2 cellular contexts compared by ENCODE assay signal in the genomic region with DNA sequence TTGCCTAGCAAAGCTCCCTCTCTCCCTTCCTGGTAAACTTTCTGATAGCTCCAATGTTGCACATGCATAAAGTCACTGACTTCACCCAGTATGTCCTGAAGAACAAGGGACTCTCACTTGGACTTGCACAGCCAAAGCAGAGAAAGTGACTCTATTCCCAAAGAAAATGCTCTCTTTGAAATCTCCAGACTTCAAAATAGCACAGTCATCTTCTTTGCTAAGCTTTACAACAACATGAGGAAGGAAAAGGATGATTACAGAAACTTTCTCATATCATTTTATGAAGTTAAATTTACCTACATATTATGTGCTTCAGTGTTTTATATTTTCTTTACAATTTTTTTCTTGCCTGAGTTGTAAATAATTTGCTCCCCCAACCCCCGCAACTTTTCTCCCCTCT.
A peak's percentile ranks its signal among the peaks of the same experiment; 100 is the strongest.
TF ChIP-seq lines count a peak whose summit lies in the region.

No MANE protein-coding gene starts in this region.

TF ChIP-seq in HepG2, 621 proteins besides CTCF, POLR2A, EP300 and RAD21 (continued from another document):
- TF ChIP-seq, protein P1, sequence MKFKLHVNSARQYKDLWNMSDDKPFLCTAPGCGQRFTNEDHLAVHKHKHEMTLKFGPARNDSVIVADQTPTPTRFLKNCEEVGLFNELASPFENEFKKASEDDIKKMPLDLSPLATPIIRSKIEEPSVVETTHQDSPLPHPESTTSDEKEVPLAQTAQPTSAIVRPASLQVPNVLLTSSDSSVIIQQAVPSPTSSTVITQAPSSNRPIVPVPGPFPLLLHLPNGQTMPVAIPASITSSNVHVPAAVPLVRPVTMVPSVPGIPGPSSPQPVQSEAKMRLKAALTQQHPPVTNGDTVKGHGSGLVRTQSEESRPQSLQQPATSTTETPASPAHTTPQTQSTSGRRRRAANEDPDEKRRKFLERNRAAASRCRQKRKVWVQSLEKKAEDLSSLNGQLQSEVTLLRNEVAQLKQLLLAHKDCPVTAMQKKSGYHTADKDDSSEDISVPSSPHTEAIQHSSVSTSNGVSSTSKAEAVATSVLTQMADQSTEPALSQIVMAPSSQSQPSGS (CRISPR knock-in tag; IDR thresholded peaks at IDR 0.05), result no peak
- TF ChIP-seq, protein P2, sequence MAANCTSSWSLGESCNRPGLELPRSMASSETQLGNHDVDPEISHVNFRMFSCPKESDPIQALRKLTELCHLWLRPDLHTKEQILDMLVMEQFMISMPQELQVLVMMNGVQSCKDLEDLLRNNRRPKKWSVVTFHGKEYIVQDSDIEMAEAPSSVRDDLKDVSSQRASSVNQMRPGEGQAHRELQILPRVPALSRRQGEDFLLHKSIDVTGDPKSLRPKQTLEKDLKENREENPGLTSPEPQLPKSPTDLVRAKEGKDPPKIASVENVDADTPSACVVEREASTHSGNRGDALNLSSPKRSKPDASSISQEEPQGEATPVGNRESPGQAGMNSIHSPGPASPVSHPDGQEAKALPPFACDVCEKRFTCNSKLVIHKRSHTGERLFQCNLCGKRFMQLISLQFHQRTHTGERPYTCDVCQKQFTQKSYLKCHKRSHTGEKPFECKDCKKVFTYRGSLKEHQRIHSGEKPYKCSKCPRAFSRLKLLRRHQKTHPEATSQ (CRISPR knock-in tag; IDR thresholded peaks at IDR 0.05; ENCODE audit: borderline replicate concordance), result no peak
- TF ChIP-seq ZNF713 (CRISPR knock-in tag; IDR thresholded peaks at IDR 0.05), result no peak
- TF ChIP-seq GFI1 (CRISPR knock-in tag; IDR thresholded peaks at IDR 0.05; ENCODE audit: borderline replicate concordance), result no peak
- no peak for TF ChIP-seq PRPF4 (IDR thresholded peaks at IDR 0.05; ENCODE audit: low read depth, low read length, poor library complexity, severe bottlenecking)
- TF ChIP-seq TARDBP (CRISPR knock-in tag; IDR thresholded peaks at IDR 0.05), result no peak

TF ChIP-seq in K562, 482 proteins besides CTCF, POLR2A, EP300 and RAD21 (continues in another document):
- TF ChIP-seq, protein P3, sequence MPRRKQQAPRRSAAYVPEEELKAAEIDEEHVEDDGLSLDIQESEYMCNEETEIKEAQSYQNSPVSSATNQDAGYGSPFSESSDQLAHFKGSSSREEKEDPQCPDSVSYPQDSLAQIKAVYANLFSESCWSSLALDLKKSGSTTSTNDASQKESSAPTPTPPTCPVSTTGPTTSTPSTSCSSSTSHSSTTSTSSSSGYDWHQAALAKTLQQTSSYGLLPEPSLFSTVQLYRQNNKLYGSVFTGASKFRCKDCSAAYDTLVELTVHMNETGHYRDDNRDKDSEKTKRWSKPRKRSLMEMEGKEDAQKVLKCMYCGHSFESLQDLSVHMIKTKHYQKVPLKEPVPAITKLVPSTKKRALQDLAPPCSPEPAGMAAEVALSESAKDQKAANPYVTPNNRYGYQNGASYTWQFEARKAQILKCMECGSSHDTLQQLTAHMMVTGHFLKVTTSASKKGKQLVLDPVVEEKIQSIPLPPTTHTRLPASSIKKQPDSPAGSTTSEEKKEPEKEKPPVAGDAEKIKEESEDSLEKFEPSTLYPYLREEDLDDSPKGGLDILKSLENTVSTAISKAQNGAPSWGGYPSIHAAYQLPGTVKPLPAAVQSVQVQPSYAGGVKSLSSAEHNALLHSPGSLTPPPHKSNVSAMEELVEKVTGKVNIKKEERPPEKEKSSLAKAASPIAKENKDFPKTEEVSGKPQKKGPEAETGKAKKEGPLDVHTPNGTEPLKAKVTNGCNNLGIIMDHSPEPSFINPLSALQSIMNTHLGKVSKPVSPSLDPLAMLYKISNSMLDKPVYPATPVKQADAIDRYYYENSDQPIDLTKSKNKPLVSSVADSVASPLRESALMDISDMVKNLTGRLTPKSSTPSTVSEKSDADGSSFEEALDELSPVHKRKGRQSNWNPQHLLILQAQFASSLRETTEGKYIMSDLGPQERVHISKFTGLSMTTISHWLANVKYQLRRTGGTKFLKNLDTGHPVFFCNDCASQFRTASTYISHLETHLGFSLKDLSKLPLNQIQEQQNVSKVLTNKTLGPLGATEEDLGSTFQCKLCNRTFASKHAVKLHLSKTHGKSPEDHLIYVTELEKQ (CRISPR knock-in tag; IDR thresholded peaks at IDR 0.05), result no peak
- TF ChIP-seq, protein P4, sequence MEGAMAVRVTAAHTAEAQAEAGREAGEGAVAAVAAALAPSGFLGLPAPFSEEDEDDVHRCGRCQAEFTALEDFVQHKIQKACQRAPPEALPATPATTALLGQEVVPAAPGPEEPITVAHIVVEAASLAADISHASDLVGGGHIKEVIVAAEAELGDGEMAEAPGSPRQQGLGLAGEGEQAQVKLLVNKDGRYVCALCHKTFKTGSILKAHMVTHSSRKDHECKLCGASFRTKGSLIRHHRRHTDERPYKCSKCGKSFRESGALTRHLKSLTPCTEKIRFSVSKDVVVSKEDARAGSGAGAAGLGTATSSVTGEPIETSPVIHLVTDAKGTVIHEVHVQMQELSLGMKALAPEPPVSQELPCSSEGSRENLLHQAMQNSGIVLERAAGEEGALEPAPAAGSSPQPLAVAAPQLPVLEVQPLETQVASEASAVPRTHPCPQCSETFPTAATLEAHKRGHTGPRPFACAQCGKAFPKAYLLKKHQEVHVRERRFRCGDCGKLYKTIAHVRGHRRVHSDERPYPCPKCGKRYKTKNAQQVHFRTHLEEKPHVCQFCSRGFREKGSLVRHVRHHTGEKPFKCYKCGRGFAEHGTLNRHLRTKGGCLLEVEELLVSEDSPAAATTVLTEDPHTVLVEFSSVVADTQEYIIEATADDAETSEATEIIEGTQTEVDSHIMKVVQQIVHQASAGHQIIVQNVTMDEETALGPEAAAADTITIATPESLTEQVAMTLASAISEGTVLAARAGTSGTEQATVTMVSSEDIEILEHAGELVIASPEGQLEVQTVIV (CRISPR knock-in tag; IDR thresholded peaks at IDR 0.05; ENCODE audit: borderline replicate concordance), result no peak
- TF ChIP-seq MAFG (tag; conservative IDR thresholded peaks at IDR 0.05) (peak; percentile 77), HNRNPK (IDR thresholded peaks at IDR 0.05; ENCODE audit: low read depth, low read length, poor library complexity, severe bottlenecking) (no peak), KLF6 (CRISPR knock-in tag; IDR thresholded peaks at IDR 0.05; ENCODE audit: borderline replicate concordance) (no peak), MAFF (IDR thresholded peaks at IDR 0.05; ENCODE audit: low read length) (peak; percentile 29; the same call in 1 of the 2 replicates), NFE2 (IDR thresholded peaks at IDR 0.05; ENCODE audit: low read depth) (0 out of 2 replicates have a peak, but pooled peaks have one; percentile 15), LEF1 (IDR thresholded peaks at IDR 0.05) (no peak), NFXL1 (CRISPR knock-in tag; IDR thresholded peaks at IDR 0.05) (no peak), CBX2 (IDR thresholded peaks at IDR 0.05; ENCODE audit: insufficient read depth, low read length, poor library complexity, severe bottlenecking) (no peak), ZNF41 (CRISPR knock-in tag; conservative IDR thresholded peaks at IDR 0.05) (no peak), HLTF (IDR thresholded peaks at IDR 0.05) (no peak), C11orf30 (IDR thresholded peaks at IDR 0.05; ENCODE audit: low read depth) (peak; percentile 45; the same call in 1 of the 2 replicates), NFE2L1 (tag; IDR thresholded peaks at IDR 0.05; ENCODE audit: borderline replicate concordance, low read depth) (peak; percentile 29; the same call in 1 of the 2 replicates), ZNF184 (CRISPR knock-in tag; IDR thresholded peaks at IDR 0.05) (no peak), SRF (CRISPR knock-in tag; IDR thresholded peaks at IDR 0.05) (no peak), ZBTB1 (CRISPR knock-in tag; IDR thresholded peaks at IDR 0.05; ENCODE audit: borderline replicate concordance, low read depth) (no peak), ZNF253 (CRISPR knock-in tag; conservative IDR thresholded peaks at IDR 0.05) (no peak), SMAD2 (IDR thresholded peaks at IDR 0.05; ENCODE audit: low read depth, low read length) (no peak), HOXB6 (CRISPR knock-in tag; IDR thresholded peaks at IDR 0.05; ENCODE audit: borderline replicate concordance) (no peak), SP1 (CRISPR knock-in tag; IDR thresholded peaks at IDR 0.05) (no peak), ZNF316 (IDR thresholded peaks at IDR 0.05) (peak; percentile 66), U2AF2 (optimal IDR thresholded peaks at IDR 0.05; ENCODE audit: low read depth, low read length) (no peak)
- TF ChIP-seq, protein P5, sequence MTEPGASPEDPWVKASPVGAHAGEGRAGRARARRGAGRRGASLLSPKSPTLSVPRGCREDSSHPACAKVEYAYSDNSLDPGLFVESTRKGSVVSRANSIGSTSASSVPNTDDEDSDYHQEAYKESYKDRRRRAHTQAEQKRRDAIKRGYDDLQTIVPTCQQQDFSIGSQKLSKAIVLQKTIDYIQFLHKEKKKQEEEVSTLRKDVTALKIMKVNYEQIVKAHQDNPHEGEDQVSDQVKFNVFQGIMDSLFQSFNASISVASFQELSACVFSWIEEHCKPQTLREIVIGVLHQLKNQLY (CRISPR knock-in tag; conservative IDR thresholded peaks at IDR 0.05), result no peak
- TF ChIP-seq, protein P1 (CRISPR knock-in tag; IDR thresholded peaks at IDR 0.05), result no peak
- TF ChIP-seq, protein P6, sequence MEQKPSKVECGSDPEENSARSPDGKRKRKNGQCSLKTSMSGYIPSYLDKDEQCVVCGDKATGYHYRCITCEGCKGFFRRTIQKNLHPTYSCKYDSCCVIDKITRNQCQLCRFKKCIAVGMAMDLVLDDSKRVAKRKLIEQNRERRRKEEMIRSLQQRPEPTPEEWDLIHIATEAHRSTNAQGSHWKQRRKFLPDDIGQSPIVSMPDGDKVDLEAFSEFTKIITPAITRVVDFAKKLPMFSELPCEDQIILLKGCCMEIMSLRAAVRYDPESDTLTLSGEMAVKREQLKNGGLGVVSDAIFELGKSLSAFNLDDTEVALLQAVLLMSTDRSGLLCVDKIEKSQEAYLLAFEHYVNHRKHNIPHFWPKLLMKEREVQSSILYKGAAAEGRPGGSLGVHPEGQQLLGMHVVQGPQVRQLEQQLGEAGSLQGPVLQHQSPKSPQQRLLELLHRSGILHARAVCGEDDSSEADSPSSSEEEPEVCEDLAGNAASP (IDR thresholded peaks at IDR 0.05), result no peak
- TF ChIP-seq, protein P7, sequence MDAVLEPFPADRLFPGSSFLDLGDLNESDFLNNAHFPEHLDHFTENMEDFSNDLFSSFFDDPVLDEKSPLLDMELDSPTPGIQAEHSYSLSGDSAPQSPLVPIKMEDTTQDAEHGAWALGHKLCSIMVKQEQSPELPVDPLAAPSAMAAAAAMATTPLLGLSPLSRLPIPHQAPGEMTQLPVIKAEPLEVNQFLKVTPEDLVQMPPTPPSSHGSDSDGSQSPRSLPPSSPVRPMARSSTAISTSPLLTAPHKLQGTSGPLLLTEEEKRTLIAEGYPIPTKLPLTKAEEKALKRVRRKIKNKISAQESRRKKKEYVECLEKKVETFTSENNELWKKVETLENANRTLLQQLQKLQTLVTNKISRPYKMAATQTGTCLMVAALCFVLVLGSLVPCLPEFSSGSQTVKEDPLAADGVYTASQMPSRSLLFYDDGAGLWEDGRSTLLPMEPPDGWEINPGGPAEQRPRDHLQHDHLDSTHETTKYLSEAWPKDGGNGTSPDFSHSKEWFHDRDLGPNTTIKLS (IDR thresholded peaks at IDR 0.05; ENCODE audit: borderline replicate concordance, low read depth), result no peak
- TF ChIP-seq, protein P8, sequence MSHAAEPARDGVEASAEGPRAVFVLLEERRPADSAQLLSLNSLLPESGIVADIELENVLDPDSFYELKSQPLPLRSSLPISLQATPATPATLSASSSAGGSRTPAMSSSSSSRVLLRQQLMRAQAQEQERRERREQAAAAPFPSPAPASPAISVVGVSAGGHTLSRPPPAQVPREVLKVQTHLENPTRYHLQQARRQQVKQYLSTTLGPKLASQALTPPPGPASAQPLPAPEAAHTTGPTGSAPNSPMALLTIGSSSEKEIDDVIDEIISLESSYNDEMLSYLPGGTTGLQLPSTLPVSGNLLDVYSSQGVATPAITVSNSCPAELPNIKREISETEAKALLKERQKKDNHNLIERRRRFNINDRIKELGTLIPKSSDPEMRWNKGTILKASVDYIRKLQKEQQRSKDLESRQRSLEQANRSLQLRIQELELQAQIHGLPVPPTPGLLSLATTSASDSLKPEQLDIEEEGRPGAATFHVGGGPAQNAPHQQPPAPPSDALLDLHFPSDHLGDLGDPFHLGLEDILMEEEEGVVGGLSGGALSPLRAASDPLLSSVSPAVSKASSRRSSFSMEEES (CRISPR knock-in tag; IDR thresholded peaks at IDR 0.05), result no peak
- TF ChIP-seq, protein P9, sequence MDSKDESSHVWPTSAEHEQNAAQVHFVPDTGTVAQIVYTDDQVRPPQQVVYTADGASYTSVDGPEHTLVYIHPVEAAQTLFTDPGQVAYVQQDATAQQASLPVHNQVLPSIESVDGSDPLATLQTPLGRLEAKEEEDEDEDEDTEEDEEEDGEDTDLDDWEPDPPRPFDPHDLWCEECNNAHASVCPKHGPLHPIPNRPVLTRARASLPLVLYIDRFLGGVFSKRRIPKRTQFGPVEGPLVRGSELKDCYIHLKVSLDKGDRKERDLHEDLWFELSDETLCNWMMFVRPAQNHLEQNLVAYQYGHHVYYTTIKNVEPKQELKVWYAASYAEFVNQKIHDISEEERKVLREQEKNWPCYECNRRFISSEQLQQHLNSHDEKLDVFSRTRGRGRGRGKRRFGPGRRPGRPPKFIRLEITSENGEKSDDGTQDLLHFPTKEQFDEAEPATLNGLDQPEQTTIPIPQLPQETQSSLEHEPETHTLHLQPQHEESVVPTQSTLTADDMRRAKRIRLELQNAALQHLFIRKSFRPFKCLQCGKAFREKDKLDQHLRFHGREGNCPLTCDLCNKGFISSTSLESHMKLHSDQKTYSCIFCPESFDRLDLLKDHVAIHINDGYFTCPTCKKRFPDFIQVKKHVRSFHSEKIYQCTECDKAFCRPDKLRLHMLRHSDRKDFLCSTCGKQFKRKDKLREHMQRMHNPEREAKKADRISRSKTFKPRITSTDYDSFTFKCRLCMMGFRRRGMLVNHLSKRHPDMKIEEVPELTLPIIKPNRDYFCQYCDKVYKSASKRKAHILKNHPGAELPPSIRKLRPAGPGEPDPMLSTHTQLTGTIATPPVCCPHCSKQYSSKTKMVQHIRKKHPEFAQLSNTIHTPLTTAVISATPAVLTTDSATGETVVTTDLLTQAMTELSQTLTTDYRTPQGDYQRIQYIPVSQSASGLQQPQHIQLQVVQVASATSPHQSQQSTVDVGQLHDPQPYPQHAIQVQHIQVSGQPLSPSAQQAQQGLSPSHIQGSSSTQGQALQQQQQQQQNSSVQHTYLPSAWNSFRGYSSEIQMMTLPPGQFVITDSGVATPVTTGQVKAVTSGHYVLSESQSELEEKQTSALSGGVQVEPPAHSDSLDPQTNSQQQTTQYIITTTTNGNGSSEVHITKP (IDR thresholded peaks at IDR 0.05; ENCODE audit: partially characterized antibody), result no peak
